Comparison of ENCODE assay signal across 8 cellular contexts in the genomic region with DNA sequence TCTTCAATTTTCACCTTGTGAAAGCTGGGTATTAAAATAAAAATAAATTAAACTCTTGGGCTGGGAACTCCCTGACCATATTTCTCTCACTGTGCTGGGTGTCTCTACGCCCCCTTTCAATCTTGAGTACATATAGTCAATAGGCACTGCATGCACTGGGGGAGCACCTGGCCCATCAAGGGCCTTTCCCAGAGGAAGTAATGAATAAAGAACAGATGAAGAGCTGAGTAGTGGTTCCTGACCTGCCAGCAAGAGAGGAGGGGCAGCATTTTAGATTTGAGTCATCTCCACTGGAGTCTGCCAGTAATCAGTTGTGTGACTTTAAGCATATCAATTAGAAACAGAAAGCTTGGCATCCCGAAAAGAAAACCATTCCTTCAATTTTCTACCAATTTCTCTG. TPM values are rescaled to one million over a fixed set of nuclear protein-coding genes. Genes with fewer than 3 reads are reported as not detected.
A peak's percentile ranks its signal among the peaks of the same experiment; 100 is the strongest.
DNase-seq lines count a peak whose midpoint lies in the region; ATAC-seq and TF ChIP-seq lines count a peak whose summit lies in the region.

No MANE protein-coding gene starts in this region.

- peak; percentile 78 for ATAC-seq in HG03039 (IDR thresholded peaks at IDR 0.05; ENCODE audit: unreplicated experiment)

- TF ChIP-seq CTCF in glutamatergic neuron (IDR thresholded peaks at IDR 0.05; ENCODE audit: partially characterized antibody, unreplicated experiment): no peak

- no peaks in the 10 kb centered on the region for H3K9me3 Mint-ChIP-seq in activated T-cell treated with anti-CD3 and anti-CD28 coated beads, Interleukin-2, amount 50 U/mL, for 24 hours
- H3K9me3 Mint-ChIP-seq in glutamatergic neuron (ENCODE audit: unreplicated experiment): no peaks in the 10 kb centered on the region

- H3K27me3 Mint-ChIP-seq in activated T-cell treated with anti-CD3 and anti-CD28 coated beads, Interleukin-2, amount 50 U/mL, for 24 hours: no peaks in the 10 kb centered on the region
- H3K27me3 Mint-ChIP-seq in glutamatergic neuron (ENCODE audit: unreplicated experiment): no peaks in the 10 kb centered on the region

- intact Hi-C loops in posterior vena cava (cut with DNase I): no loop called here

- peak; percentile 63 for DNase-seq in activated CD8-positive, alpha-beta memory T cell treated with anti-CD3 and anti-CD28 coated beads for 24 hours
- no peak for DNase-seq in activated CD8-positive, alpha-beta memory T cell treated with anti-CD3 and anti-CD28 coated beads, Interleukin-2, amount 50 U/mL, for 4 hours
- peak; percentile 37 for DNase-seq in activated T-cell treated with anti-CD3 and anti-CD28 coated beads, Interleukin-2, amount 50 U/mL, for 24 hours
- DNase-seq in stimulated activated CD4-positive, alpha-beta T cell treated with anti-CD3 and anti-CD28 coated beads, Interleukin-4, amount 100 ng/mL, for 1 hour: peak; percentile 24
- DNase-seq in posterior vena cava (ENCODE audit: low spot score) (no peak), KBM-7 (no peak), glutamatergic neuron (no peak)

- peak overlapping the region; percentile 90 for H3K27ac Mint-ChIP-seq in activated T-cell treated with anti-CD3 and anti-CD28 coated beads, Interleukin-2, amount 50 U/mL, for 24 hours
- H3K27ac Mint-ChIP-seq in glutamatergic neuron (ENCODE audit: unreplicated experiment): no peak overlapping the region

- peak overlapping the region; percentile 41 for H3K4me3 Mint-ChIP-seq in activated T-cell treated with anti-CD3 and anti-CD28 coated beads, Interleukin-2, amount 50 U/mL, for 24 hours
- no peak overlapping the region for H3K4me3 Mint-ChIP-seq in glutamatergic neuron (ENCODE audit: unreplicated experiment)

- peaks cover 78% of the 10 kb centered on the region for H3K4me1 Mint-ChIP-seq in activated T-cell treated with anti-CD3 and anti-CD28 coated beads, Interleukin-2, amount 50 U/mL, for 24 hours (ENCODE audit: low read depth)
- peaks cover 10% of the 10 kb centered on the region for H3K4me1 Mint-ChIP-seq in glutamatergic neuron (ENCODE audit: low read depth, unreplicated experiment)

- peaks cover 46% of the 10 kb centered on the region for H3K36me3 Mint-ChIP-seq in activated T-cell treated with anti-CD3 and anti-CD28 coated beads, Interleukin-2, amount 50 U/mL, for 24 hours (ENCODE audit: low read depth)
- no peaks in the 10 kb centered on the region for H3K36me3 Mint-ChIP-seq in glutamatergic neuron (ENCODE audit: unreplicated experiment)

- in situ Hi-C loops in KBM-7 (cut with MboI; ENCODE audit: low pct_unique_long_range_greater_than_20kb, low sequenced_read_pairs): no loop called here

RNA-seq across cellular contexts. Expression of gene MAPKAP1, which starts 6.2 kb away (rescaled TPM):
- total RNA-seq in posterior vena cava (10 to 100 TPM; 56.1 to 62.2 TPM), glutamatergic neuron (ENCODE audit: unreplicated experiment) (59.6 TPM)

RNA-seq across cellular contexts. Expression of gene PBX3, which starts 46.4 kb away (rescaled TPM):
- 10 to 100 TPM; 36.0 to 54.0 TPM for total RNA-seq in posterior vena cava
- total RNA-seq in glutamatergic neuron (ENCODE audit: unreplicated experiment): 51.2 TPM

Comparison
In these comparisons a context has a peak if more than half of its experiments do, and no peak if none do; other contexts are left out.
1. DNase-seq: peak in activated CD8-positive, alpha-beta memory T cell treated with anti-CD3 and anti-CD28 coated beads for 24 hours (single experiment), activated T-cell treated with anti-CD3 and anti-CD28 coated beads, Interleukin-2, amount 50 U/mL, for 24 hours (single experiment) and stimulated activated CD4-positive, alpha-beta T cell treated with anti-CD3 and anti-CD28 coated beads, Interleukin-4, amount 100 ng/mL, for 1 hour (single experiment); none in activated CD8-positive, alpha-beta memory T cell treated with anti-CD3 and anti-CD28 coated beads, Interleukin-2, amount 50 U/mL, for 4 hours (single experiment), posterior vena cava (single experiment), KBM-7 (single experiment) and glutamatergic neuron (single experiment).